Comparison of ENCODE assay signal across 17 cellular contexts in genomic region chr12:1362143-1362542, GRCh38.
"Had no signal": no experiment of that assay in that cellular context is flagged by ENCODE, and none has a peak within 500 bp of the region (broad histone marks: within the 10 kb centered on the region; RNA-seq: fewer than 3 reads in every experiment).

No MANE protein-coding gene starts in this region.

- H3K9me3 Mint-ChIP-seq: dendritic cell treated with granulocyte-macrophage colony-stimulating factor and Interleukin-4, amounts not matched to agents 40 ng/mL and 50 ng/mL, for 4 days; effector memory CD8-positive, alpha-beta T cell; immature natural killer cell; nephron; stimulated activated memory B cell treated with anti-CD40 and anti-IgM and Interleukin-4, amounts not matched to agents 10 μg/mL and 1 μg/mL and 100 μg/mL, for 72 hours; stimulated activated naive CD8-positive, alpha-beta T cell treated with anti-CD3 and anti-CD28 coated beads, Interleukin-15, amount 100 ng/mL, for 72 hours had no signal

- ATAC-seq: effector memory CD8-positive, alpha-beta T cell; gastrocnemius medialis; pancreas; sciatic nerve; stimulated activated memory B cell treated with anti-CD40 and anti-IgM and Interleukin-4, amounts not matched to agents 10 μg/mL and 1 μg/mL and 100 μg/mL, for 72 hours; stimulated activated naive CD8-positive, alpha-beta T cell treated with anti-CD3 and anti-CD28 coated beads, Interleukin-15, amount 100 ng/mL, for 72 hours had no signal

- H3K27me3 Mint-ChIP-seq: dendritic cell treated with granulocyte-macrophage colony-stimulating factor and Interleukin-4, amounts not matched to agents 40 ng/mL and 50 ng/mL, for 4 days; effector memory CD8-positive, alpha-beta T cell; naive B cell; stimulated activated memory B cell treated with anti-CD40 and anti-IgM and Interleukin-4, amounts not matched to agents 10 μg/mL and 1 μg/mL and 100 μg/mL, for 72 hours; stimulated activated naive CD8-positive, alpha-beta T cell treated with anti-CD3 and anti-CD28 coated beads, Interleukin-15, amount 100 ng/mL, for 72 hours had no signal

- DNase-seq: effector memory CD8-positive, alpha-beta T cell; gastrocnemius medialis; immature natural killer cell; mesendoderm; naive B cell; occipital lobe; pancreas; spleen; stimulated activated CD4-positive, alpha-beta T cell treated with anti-CD3 and anti-CD28 coated beads, Interleukin-15, amount 100 ng/mL, for 24 hours; stimulated activated CD4-positive, alpha-beta T cell treated with anti-CD3 and anti-CD28 coated beads, Interleukin-1b, Interleukin-23, amount 100 ng/mL, for 48 hours; stimulated activated CD4-positive, alpha-beta T cell treated with anti-CD3 and anti-CD28 coated beads, Interleukin-4, amount 100 ng/mL, for 24 hours; stimulated activated naive CD8-positive, alpha-beta T cell treated with anti-CD3 and anti-CD28 coated beads, Interleukin-15, amount 100 ng/mL, for 72 hours; transverse colon had no signal

- H3K4me1 Mint-ChIP-seq: naive B cell; stimulated activated memory B cell treated with anti-CD40 and anti-IgM and Interleukin-4, amounts not matched to agents 10 μg/mL and 1 μg/mL and 100 μg/mL, for 72 hours; stimulated activated naive CD8-positive, alpha-beta T cell treated with anti-CD3 and anti-CD28 coated beads, Interleukin-15, amount 100 ng/mL, for 72 hours had no signal

- H3K27ac Mint-ChIP-seq: dendritic cell treated with granulocyte-macrophage colony-stimulating factor and Interleukin-4, amounts not matched to agents 40 ng/mL and 50 ng/mL, for 4 days; immature natural killer cell; nephron; stimulated activated memory B cell treated with anti-CD40 and anti-IgM and Interleukin-4, amounts not matched to agents 10 μg/mL and 1 μg/mL and 100 μg/mL, for 72 hours; stimulated activated naive CD8-positive, alpha-beta T cell treated with anti-CD3 and anti-CD28 coated beads, Interleukin-15, amount 100 ng/mL, for 72 hours had no signal

- H3K4me3 Mint-ChIP-seq: dendritic cell treated with granulocyte-macrophage colony-stimulating factor and Interleukin-4, amounts not matched to agents 40 ng/mL and 50 ng/mL, for 4 days; effector memory CD8-positive, alpha-beta T cell; immature natural killer cell; naive B cell; nephron; stimulated activated memory B cell treated with anti-CD40 and anti-IgM and Interleukin-4, amounts not matched to agents 10 μg/mL and 1 μg/mL and 100 μg/mL, for 72 hours; stimulated activated naive CD8-positive, alpha-beta T cell treated with anti-CD3 and anti-CD28 coated beads, Interleukin-15, amount 100 ng/mL, for 72 hours had no signal
